ENCODE assay signal across 15 cellular contexts in genomic region chr12:42162198-42162597, GRCh38. TPM values are rescaled to one million over a fixed set of nuclear protein-coding genes. Genes with fewer than 3 reads are reported as not detected.
A peak's percentile ranks its signal among the peaks of the same experiment; 100 is the strongest.
DNase-seq lines count a peak whose midpoint lies in the region; ATAC-seq, FAIRE-seq and TF ChIP-seq lines count a peak whose summit lies in the region.
"Had no signal": no experiment of that assay in that cellular context is flagged by ENCODE, and none has a peak within 500 bp of the region (broad histone marks: within the 10 kb centered on the region; RNA-seq: fewer than 3 reads in every experiment).

No MANE protein-coding gene starts in this region.

- H3K27me3 Mint-ChIP-seq in T-cell (no peaks in the 10 kb centered on the region), immature natural killer cell (ENCODE audit: low read depth in 3 of 3) (peaks cover 0 to 1% (median 0%) of the 10 kb centered on the region in 3 donors), progenitor cell of endocrine pancreas (no peaks in the 10 kb centered on the region), chondrocyte (ENCODE audit: low read depth) (no peaks in the 10 kb centered on the region)
- H3K27me3 Mint-ChIP-seq: activated CD4-positive, alpha-beta memory T cell treated with anti-CD3 and anti-CD28 coated beads for 36 hours had no signal

- ATAC-seq in T-cell (replicated peaks in 1 of 4) (no peak), HG03520 (IDR thresholded peaks at IDR 0.05; ENCODE audit: unreplicated experiment) (no peak)
- ATAC-seq: upper lobe of right lung had no signal

- H3K4me3 Mint-ChIP-seq in T-cell = no peak overlapping the region
- no peak overlapping the region for H3K4me3 Mint-ChIP-seq in immature natural killer cell
- H3K4me3 Mint-ChIP-seq in progenitor cell of endocrine pancreas (ENCODE audit: low read depth) = no peak overlapping the region
- H3K4me3 Mint-ChIP-seq in chondrocyte (ENCODE audit: unreplicated experiment) = no peak overlapping the region
- H3K4me3 Mint-ChIP-seq: activated CD4-positive, alpha-beta memory T cell treated with anti-CD3 and anti-CD28 coated beads for 36 hours had no signal

- H3K4me1 Mint-ChIP-seq in T-cell = peaks cover 18 to 28% (median 20%) of the 10 kb centered on the region in 3 donors
- H3K4me1 Mint-ChIP-seq in immature natural killer cell = peaks cover 13 to 37% of the 10 kb centered on the region in 2 donors
- H3K4me1 Mint-ChIP-seq in progenitor cell of endocrine pancreas (ENCODE audit: low read depth) = peaks cover 4% of the 10 kb centered on the region
- H3K4me1 Mint-ChIP-seq in chondrocyte (ENCODE audit: low read depth) = peaks cover 24% of the 10 kb centered on the region

- H3K9me3 Mint-ChIP-seq in T-cell (no peaks in the 10 kb centered on the region), immature natural killer cell (no peaks in the 10 kb centered on the region), progenitor cell of endocrine pancreas (ENCODE audit: low read depth) (peaks cover 6% of the 10 kb centered on the region), chondrocyte (ENCODE audit: low read depth) (no peaks in the 10 kb centered on the region)
- H3K9me3 Mint-ChIP-seq: activated CD4-positive, alpha-beta memory T cell treated with anti-CD3 and anti-CD28 coated beads for 36 hours had no signal

- TF ChIP-seq POLR2A in H54 (IDR thresholded peaks at IDR 0.05; ENCODE audit: low read depth, low read length) = no peak

- DNase-seq in A172 (ENCODE audit: low spot score) = peak; percentile 60
- no peak for DNase-seq in H54 (ENCODE audit: insufficient read length, low spot score)
- DNase-seq in T-cell = no peak
- no peak for DNase-seq in immature natural killer cell
- DNase-seq in AML-193 (lab: John Stamatoyannopoulos, UW) = no peak
- no peak for DNase-seq in progenitor cell of endocrine pancreas (ENCODE audit: low spot score, unreplicated experiment)
- DNase-seq in chondrocyte (ENCODE audit: low spot score) = no peak
- DNase-seq: activated CD4-positive, alpha-beta memory T cell treated with anti-CD3 and anti-CD28 coated beads for 36 hours; activated effector memory CD4-positive, alpha-beta T cell treated with anti-CD3 and anti-CD28 coated beads, Interleukin-2, amount 50 U/mL, for 16 hours; hypothalamus; NCI-H446 treated with DMSO at 0.1 percent for 48 hours; ovary; upper lobe of right lung had no signal

- H3K36me3 Mint-ChIP-seq in T-cell (peaks cover 22% of the 10 kb centered on the region), immature natural killer cell (peaks cover 0 to 7% (median 4%) of the 10 kb centered on the region in 3 donors), progenitor cell of endocrine pancreas (ENCODE audit: insufficient read depth) (peaks cover 11% of the 10 kb centered on the region), chondrocyte (ENCODE audit: low read depth) (peaks cover 8% of the 10 kb centered on the region)

- POLR2A ChIA-PET in T-cell (lab: Charles Lee) = no interaction called here

- CTCF ChIA-PET in T-cell (lab: Charles Lee) = no interaction called here

- no peak for TF ChIP-seq CTCF in progenitor cell of endocrine pancreas (IDR thresholded peaks at IDR 0.05; ENCODE audit: unreplicated experiment)
- no peak for TF ChIP-seq CTCF in chondrocyte (IDR thresholded peaks at IDR 0.05)

- FAIRE-seq in H54 (lab: Jason Lieb, UNC) = peak; percentile 84
- FAIRE-seq: H1 had no signal

- H3K27ac Mint-ChIP-seq in T-cell (peak overlapping the region; percentile 49 to 67), immature natural killer cell (peak overlapping the region; percentile 11 to 57 (median 38)), progenitor cell of endocrine pancreas (no peak overlapping the region), chondrocyte (ENCODE audit: unreplicated experiment) (no peak overlapping the region)

RNA-seq across cellular contexts. Expression of gene GXYLT1, which starts 17.5 kb away (rescaled TPM):
- 19.4 and 20.7 TPM in 2 replicates for total RNA-seq in A172 (2014; rRNA removed; shearing (Covaris generic))
- total RNA-seq in T-cell (1 to 10 TPM; 6.3 to 9.3 (median 7.1) TPM), progenitor cell of endocrine pancreas (23.5 and 23.8 TPM in 2 replicates), chondrocyte (9.8 to 12.6 TPM (median 11.6 TPM) in 3 replicates)
- polyA plus RNA-seq in immature natural killer cell = 1 to 10 TPM; 3.1 to 5.9 (median 4.1) TPM

Comparison
In these comparisons a context has a peak if more than half of its experiments do, and no peak if none do; other contexts are left out.
1. H3K27ac Mint-ChIP-seq: peak in T-cell (2 of 2) and immature natural killer cell (6 of 6); none in progenitor cell of endocrine pancreas (single experiment) and chondrocyte (single experiment).